In genomic region chr12:29543036-29543435, GRCh38 we compare ENCODE assay signal across 16 cellular contexts. TPM values are rescaled to one million over a fixed set of nuclear protein-coding genes. Genes with fewer than 3 reads are reported as not detected.
DNase-seq lines count a peak whose midpoint lies in the region; ATAC-seq and TF ChIP-seq lines count a peak whose summit lies in the region.
"Had no signal": no experiment of that assay in that cellular context is flagged by ENCODE, and none has a peak within 500 bp of the region (broad histone marks: within the 10 kb centered on the region; RNA-seq: fewer than 3 reads in every experiment).

No MANE protein-coding gene starts in this region.

- no peaks in the 10 kb centered on the region for H3K36me3 Mint-ChIP-seq in activated naive CD8-positive, alpha-beta T cell treated with anti-CD3 and anti-CD28 coated beads, Interleukin-2, amount 50 U/mL, for 24 hours (ENCODE audit: low read depth)

- H4K20me1 ChIP-seq in IMR-90 (ENCODE audit: insufficient read depth, low read length): no peaks in the 10 kb centered on the region
- H4K20me1 ChIP-seq in fibroblast of lung (ENCODE audit: control insufficient read depth, extremely low read depth, insufficient read depth, low read length): no peaks in the 10 kb centered on the region

- no peak overlapping the region; the same call in 1 of the 2 replicates for H4K91ac ChIP-seq in IMR-90 (ENCODE audit: insufficient read depth, low read depth, low read length)

- H2BK20ac ChIP-seq in IMR-90 (ENCODE audit: low read depth, low read length): peak overlapping the region; percentile 58; the same call in 1 of the 2 replicates

- peaks cover 16% of the 10 kb centered on the region for H3K4me1 ChIP-seq in IMR-90 (ENCODE audit: control insufficient read depth, insufficient read depth, low read length)
- H3K4me1 ChIP-seq in fibroblast of lung (ENCODE audit: control insufficient read depth, extremely low read depth, insufficient read depth, low read length): peaks cover 18% of the 10 kb centered on the region
- peaks cover 20% of the 10 kb centered on the region for H3K4me1 ChIP-seq in lower lobe of right lung
- H3K4me1 ChIP-seq in subcutaneous abdominal adipose tissue (ENCODE audit: control insufficient read depth in 5 of 5, insufficient read depth in 5 of 5, low read length in 5 of 5): peaks cover 0 to 21% (median 13%) of the 10 kb centered on the region in 5 donors
- H3K4me1 ChIP-seq: Caco-2 had no signal

- peak overlapping the region; percentile 79 for H2BK120ac ChIP-seq in IMR-90 (ENCODE audit: low read depth, low read length)

- H3K9ac ChIP-seq in IMR-90 (ENCODE audit: low read depth, low read length): no peak overlapping the region
- no peak overlapping the region for H3K9ac ChIP-seq in fibroblast of lung (ENCODE audit: insufficient read depth, low read length)
- peak overlapping the region in 2 of 5 donors; percentile 43 to 61 for H3K9ac ChIP-seq in subcutaneous abdominal adipose tissue (ENCODE audit: low read length in 5 of 5)

- dilution Hi-C loops in IMR-90 (cut with HindIII; ENCODE audit: low sequenced_read_pairs, unreplicated experiment): no loop called here

- no peaks in the 10 kb centered on the region for H3K9me3 Mint-ChIP-seq in activated naive CD8-positive, alpha-beta T cell treated with anti-CD3 and anti-CD28 coated beads, Interleukin-2, amount 50 U/mL, for 24 hours
- H3K9me3 Mint-ChIP-seq: H9 had no signal

- no TSS peak for BruUV-seq in IMR-90 (replicated peaks; lab: Mats Ljungman, UMichigan)

- H3K4me3 ChIP-seq in IMR-90 (ENCODE audit: insufficient read depth, low read depth, low read length) (no peak overlapping the region), fibroblast of lung (replicated peaks in 1 of 4; ENCODE audit: control extremely low read depth in 1 of 4, insufficient read depth in 1 of 4, low read depth in 3 of 4, low read length in 4 of 4) (peak overlapping the region in 2 of 4 experiments; percentile 12 to 17), lower lobe of right lung (peak overlapping the region; percentile 10), subcutaneous abdominal adipose tissue (ENCODE audit: low read depth in 1 of 5, low read length in 5 of 5) (peak overlapping the region in 4 of 5 donors; percentile 17 to 40 (median 28))
- H3K4me3 ChIP-seq: Peyer's patch had no signal

- ATAC-seq in IMR-90 (ENCODE audit: low read depth) (no peak), lower lobe of right lung (no peak)
- ATAC-seq in activated naive CD8-positive, alpha-beta T cell treated with anti-CD3 and anti-CD28 coated beads, Interleukin-2, amount 50 U/mL, for 24 hours: no peak

- no peaks in the 10 kb centered on the region for H3K27me3 ChIP-seq in IMR-90 (ENCODE audit: control insufficient read depth, insufficient read depth, low read length)
- no peaks in the 10 kb centered on the region for H3K27me3 ChIP-seq in fibroblast of lung (ENCODE audit: control insufficient read depth, insufficient read depth, low read length)
- H3K27me3 ChIP-seq in lower lobe of right lung (ENCODE audit: low read depth): peaks cover 3% of the 10 kb centered on the region
- H3K27me3 ChIP-seq in subcutaneous abdominal adipose tissue (ENCODE audit: control insufficient read depth in 5 of 5, insufficient read depth in 4 of 5, low read length in 5 of 5): no peaks in the 10 kb centered on the region

- 0 out of 2 replicates have a peak overlapping the region, but pooled peaks have one; percentile 6 for H3K4me2 ChIP-seq in IMR-90 (ENCODE audit: low read depth, low read length)
- H3K4me2 ChIP-seq in fibroblast of lung (ENCODE audit: extremely low read depth, insufficient read depth, low read length): peak overlapping the region; percentile 89

- H3K14ac ChIP-seq in IMR-90 (replicated peaks; ENCODE audit: low read depth, low read length): 0 out of 2 replicates have a peak overlapping the region, but pooled peaks have one; percentile 40

- no peak overlapping the region for H3K27ac Mint-ChIP-seq in activated naive CD8-positive, alpha-beta T cell treated with anti-CD3 and anti-CD28 coated beads, Interleukin-2, amount 50 U/mL, for 24 hours

- no peak overlapping the region for H2AK9ac ChIP-seq in IMR-90 (replicated peaks; ENCODE audit: low read depth, low read length, poor library complexity)

- H3K79me1 ChIP-seq in IMR-90 (ENCODE audit: low read depth in 1 of 2, low read length in 2 of 2): peaks cover 0 to 30% of the 10 kb centered on the region in 2 experiments; a peak in 2 of 4 replicates

- no peaks in the 10 kb centered on the region for H3K79me2 ChIP-seq in fibroblast of lung (ENCODE audit: control insufficient read depth, insufficient read depth, low read length)

- H4K5ac ChIP-seq in IMR-90 (ENCODE audit: low read depth, low read length): no peak overlapping the region

- H3K27me3 Mint-ChIP-seq in activated naive CD8-positive, alpha-beta T cell treated with anti-CD3 and anti-CD28 coated beads, Interleukin-2, amount 50 U/mL, for 24 hours: no peaks in the 10 kb centered on the region

- no peak for TF ChIP-seq CTCF in IMR-90 (conservative IDR thresholded peaks at IDR 0.05; ENCODE audit: low read depth, low read length)
- TF ChIP-seq CTCF in fibroblast of lung (conservative IDR thresholded peaks at IDR 0.05 in 1 of 2, IDR thresholded peaks at IDR 0.05 in 1 of 2; ENCODE audit: low read depth in 1 of 2, low read length in 2 of 2): no peak
- TF ChIP-seq CTCF in lower lobe of right lung (IDR thresholded peaks at IDR 0.05): no peak

- intact Hi-C loops in IMR-90 (cut with micrococcal nuclease) (no loop called here), lower lobe of right lung (cut with DNase I) (no loop called here)

- DNase-seq in IMR-90: no peak
- DNase-seq in fibroblast of lung (ENCODE audit: low read depth in 2 of 2): peak in 1 of 2 donors; percentile 33
- DNase-seq in lower lobe of right lung: no peak
- DNase-seq in activated naive CD8-positive, alpha-beta T cell treated with anti-CD3 and anti-CD28 coated beads, Interleukin-2, amount 50 U/mL, for 24 hours: no peak
- no peak for DNase-seq in effector CD4-positive, alpha-beta T cell
- DNase-seq in stimulated activated naive CD4-positive, alpha-beta T cell (lab: John Stamatoyannopoulos, UW): no peak
- no peak for DNase-seq in NCI-H446 (lab: John Stamatoyannopoulos, UW)
- DNase-seq: Caco-2, H9, Karpas-422, NCI-H1417 treated with DMSO at 0.1 percent for 48 hours, NCI-H2029, NCI-H524, Peyer's patch had no signal

- no peaks in the 10 kb centered on the region for H3K9me3 ChIP-seq in IMR-90 (ENCODE audit: control insufficient read depth, insufficient read depth, low read length)
- no peaks in the 10 kb centered on the region for H3K9me3 ChIP-seq in fibroblast of lung (ENCODE audit: control insufficient read depth, insufficient read depth, low read depth, low read length)
- H3K9me3 ChIP-seq in lower lobe of right lung: no peaks in the 10 kb centered on the region
- H3K9me3 ChIP-seq in subcutaneous abdominal adipose tissue (ENCODE audit: control insufficient read depth in 5 of 5, low read length in 5 of 5): no peaks in the 10 kb centered on the region
- H3K9me3 ChIP-seq: Caco-2, Peyer's patch had no signal

- TF ChIP-seq RAD21 in IMR-90 (IDR thresholded peaks at IDR 0.05; ENCODE audit: low read length): no peak

- no CpG with 5 or more reads among the region's 4 CpGs for WGBS in IMR-90 (ENCODE audit: extremely low coverage in 2 of 2, insufficient read length in 1 of 2), 2 experiments

- H3K9me1 ChIP-seq in IMR-90 (ENCODE audit: insufficient read depth, low read length): peaks cover 13% of the 10 kb centered on the region

- peak overlapping the region in 1 of 2 experiments; percentile 48; a peak in 1 of 4 replicates for H4K8ac ChIP-seq in IMR-90 (ENCODE audit: low read depth in 2 of 2, low read length in 2 of 2)

- H3K4ac ChIP-seq in IMR-90 (ENCODE audit: low read depth, low read length): peak overlapping the region; percentile 24; the same call in 1 of the 2 replicates

- TF ChIP-seq POLR2A in IMR-90 (IDR thresholded peaks at IDR 0.05; ENCODE audit: low read depth, low read length): no peak

- CTCF ChIA-PET in IMR-90 (lab: Yijun Ruan, JAX): interaction anchor here (0.6 kb wide), 1 partner anchor 131 kb away, joined by 5 read pairs; no protein-coding TSS in a partner anchor

- H3K27ac ChIP-seq in IMR-90 (ENCODE audit: insufficient read depth, low read length) (no peak overlapping the region), fibroblast of lung (ENCODE audit: insufficient read depth, low read length) (no peak overlapping the region), lower lobe of right lung (no peak overlapping the region), subcutaneous abdominal adipose tissue (ENCODE audit: low read depth, low read length) (no peak overlapping the region)
- H3K27ac ChIP-seq: C4-2B had no signal

- no peak overlapping the region; the same call in 1 of the 2 replicates for H2AK5ac ChIP-seq in IMR-90 (ENCODE audit: low read depth, low read length)

- POLR2A ChIA-PET in IMR-90 (lab: Charles Lee; ENCODE audit: unreplicated experiment): no interaction called here

- in situ Hi-C loops in IMR-90 (cut with MboI; ENCODE audit: low sequenced_read_pairs): loop anchor here (10.0 kb wide), 1 partner anchor 242 kb away; the partner anchor contains the start of gene TMTC1

- H3K56ac ChIP-seq in IMR-90 (ENCODE audit: extremely low read depth, insufficient read depth, low read length): peak overlapping the region; percentile 22; the same call in 1 of the 2 replicates

- no peak overlapping the region for H2BK15ac ChIP-seq in IMR-90 (ENCODE audit: low read depth, low read length)

- H3K4me3 Mint-ChIP-seq in activated naive CD8-positive, alpha-beta T cell treated with anti-CD3 and anti-CD28 coated beads, Interleukin-2, amount 50 U/mL, for 24 hours: no peak overlapping the region
- H3K4me3 Mint-ChIP-seq: H9 had no signal

- H2BK5ac ChIP-seq in IMR-90 (ENCODE audit: low read depth, low read length, poor library complexity, severe bottlenecking): no peak overlapping the region

- H3K18ac ChIP-seq in IMR-90 (ENCODE audit: low read depth, low read length): peak overlapping the region; percentile 65; the same call in 1 of the 2 replicates

- H3K36me3 ChIP-seq in IMR-90 (ENCODE audit: control insufficient read depth, insufficient read depth, low read length) (no peaks in the 10 kb centered on the region), fibroblast of lung (ENCODE audit: control insufficient read depth, insufficient read depth, low read length) (no peaks in the 10 kb centered on the region), lower lobe of right lung (no peaks in the 10 kb centered on the region), subcutaneous abdominal adipose tissue (ENCODE audit: control insufficient read depth in 5 of 5, insufficient read depth in 5 of 5, low read length in 5 of 5) (no peaks in the 10 kb centered on the region)
- H3K36me3 ChIP-seq: Peyer's patch had no signal

- H2AFZ ChIP-seq in IMR-90 (replicated peaks; ENCODE audit: low read length, poor library complexity) (no peak overlapping the region), fibroblast of lung (ENCODE audit: low read length) (no peak overlapping the region)

- H3K4me1 Mint-ChIP-seq in activated naive CD8-positive, alpha-beta T cell treated with anti-CD3 and anti-CD28 coated beads, Interleukin-2, amount 50 U/mL, for 24 hours: no peaks in the 10 kb centered on the region

- peak overlapping the region; percentile 4; the same call in 1 of the 2 replicates for H3K23ac ChIP-seq in IMR-90 (ENCODE audit: low read depth, low read length)

RNA-seq across cellular contexts. Expression of gene OVCH1, which starts 45.5 kb away (rescaled TPM):
- total RNA-seq in IMR-90 (2012; rRNA removed) (under 0.01 and 0.18 TPM in 2 replicates), fibroblast of lung (0.51 and 1.2 TPM in 2 replicates), lower lobe of right lung (3.2 TPM)
- polyA plus RNA-seq in IMR-90 (2012; rRNA removed) (0.05 TPM in 1 of 2 replicates, not detected in the other), fibroblast of lung (0.06 and 0.29 TPM in 2 replicates)
- polyA plus RNA-seq in IMR-90 (2012; cell fraction: cytosol; rRNA removed): 0.01 TPM in 1 of 2 replicates, not detected in the other
- polyA plus RNA-seq in IMR-90 (2012; cell fraction: nucleus; rRNA removed; ENCODE audit: low replicate concordance): 0.15 and 0.44 TPM in 2 replicates
- polyA plus RNA-seq in fibroblast of lung (2012): 0.07 TPM in 1 of 2 replicates, not detected in the other
- polyA minus RNA-seq in fibroblast of lung (ENCODE audit: low replicate concordance): 0.22 TPM in 1 of 2 replicates, not detected in the other
- total RNA-seq: Caco-2, H9 had no signal
